23 cellular contexts compared by ENCODE assay signal in the genomic region with DNA sequence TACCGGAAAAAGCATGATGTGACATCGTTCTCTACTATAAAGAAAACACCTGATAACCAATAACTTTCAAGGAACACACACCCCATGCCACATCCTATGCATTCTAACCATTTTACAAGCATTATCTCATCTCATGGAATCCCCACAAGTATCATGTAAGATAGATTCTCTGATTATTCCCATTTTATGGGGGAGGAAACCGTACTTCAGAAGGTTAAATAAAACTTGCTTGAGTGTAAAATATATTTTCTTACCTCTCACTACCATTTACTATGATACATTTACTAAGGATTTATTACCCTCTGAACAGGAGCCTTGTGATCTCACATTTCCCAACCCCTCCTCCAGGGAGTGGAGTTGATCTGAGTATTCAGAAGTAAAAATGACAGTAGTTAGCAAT.
"Had no signal": no experiment of that assay in that cellular context is flagged by ENCODE, and none has a peak within 500 bp of the region (broad histone marks: within the 10 kb centered on the region; RNA-seq: fewer than 3 reads in every experiment).

No MANE protein-coding gene starts in this region.

- H3K9me3 ChIP-seq: ovary, psoas muscle, right lobe of liver, sigmoid colon, stomach, thoracic aorta, thyroid gland, tibial nerve, upper lobe of left lung, vagina had no signal

- DNase-seq: occipital lobe; ovary; posterior cingulate gyrus; psoas muscle; right cardiac atrium; right lobe of liver; sigmoid colon; small intestine; stimulated activated CD4-positive, alpha-beta T cell treated with anti-CD3 and anti-CD28 coated beads, Interleukin-15, amount 100 ng/mL, for 24 hours; stimulated activated CD4-positive, alpha-beta T cell treated with anti-CD3 and anti-CD28 coated beads, Interleukin-2, amount 100 ng/mL, for 24 hours; stimulated activated CD4-positive, alpha-beta T cell treated with anti-CD3 and anti-CD28 coated beads, Interleukin-2, amount 100 ng/mL, for 48 hours; stimulated activated CD4-positive, alpha-beta T cell treated with anti-CD3 and anti-CD28 coated beads, Interleukin-4, amount 100 ng/mL, for 24 hours; stimulated activated naive B cell treated with anti-CD40 and anti-IgM and Interleukin-4, amounts not matched to agents 10 μg/mL and 1 μg/mL and 100 μg/mL, for 72 hours; stimulated activated naive CD4-positive, alpha-beta T cell treated with Interleukin-2 at 50 U/mL for 16 hours; stomach; thyroid gland; trophoblast cell; upper lobe of left lung had no signal

- H3K27ac ChIP-seq: neural progenitor cell, ovary, parathyroid adenoma, psoas muscle, right lobe of liver, sigmoid colon, stomach, thoracic aorta, thyroid gland, tibial nerve, upper lobe of left lung, vagina had no signal

- H3K9ac ChIP-seq: neural progenitor cell, parathyroid adenoma had no signal

- H3K4me3 ChIP-seq: neural progenitor cell, ovary, psoas muscle, right lobe of liver, sigmoid colon, stomach, thoracic aorta, thyroid gland, tibial nerve, upper lobe of left lung, vagina had no signal

- H3K79me2 ChIP-seq: parathyroid adenoma had no signal

- H3K27me3 ChIP-seq: neural progenitor cell, ovary, right lobe of liver, sigmoid colon, stomach, thyroid gland, tibial nerve, upper lobe of left lung, vagina had no signal

- H3K4me1 ChIP-seq: parathyroid adenoma, psoas muscle, right lobe of liver, sigmoid colon, stomach, tibial nerve, upper lobe of left lung, vagina had no signal

- H3K36me3 ChIP-seq: neural progenitor cell, ovary, right lobe of liver, sigmoid colon, stomach, thoracic aorta, thyroid gland, tibial nerve, upper lobe of left lung, vagina had no signal

- H3K4me2 ChIP-seq: neural progenitor cell had no signal

- H2AFZ ChIP-seq: neural progenitor cell, parathyroid adenoma had no signal
